ENCODE assay signal across 18 cellular contexts in the genomic region with DNA sequence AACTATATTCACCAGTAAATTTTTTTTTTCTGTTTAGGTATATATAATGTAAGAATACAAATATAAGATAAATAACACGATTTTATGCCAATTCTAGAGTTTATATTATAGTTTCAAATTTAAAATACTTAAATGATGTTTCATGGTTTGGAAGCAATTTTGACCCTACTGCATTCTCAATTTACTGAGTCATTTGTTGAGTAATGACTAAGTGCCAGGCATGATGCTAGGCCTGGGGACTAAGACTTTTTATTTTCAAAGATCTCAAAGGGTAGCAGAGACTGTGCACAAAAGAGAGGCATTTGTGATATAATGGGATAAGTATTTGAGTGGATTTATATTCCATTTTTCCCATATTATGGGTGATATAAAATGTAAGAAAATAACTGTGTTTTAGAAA.
DNase-seq lines count a peak whose midpoint lies in the region; ATAC-seq and TF ChIP-seq lines count a peak whose summit lies in the region.
"Had no signal": no experiment of that assay in that cellular context is flagged by ENCODE, and none has a peak within 500 bp of the region (broad histone marks: within the 10 kb centered on the region; RNA-seq: fewer than 3 reads in every experiment).

No MANE protein-coding gene starts in this region.

- TF ChIP-seq POLR2A in testis (IDR thresholded peaks at IDR 0.05), result no peak

- POLR2A ChIA-PET in PC-3 (lab: Charles Lee; ENCODE audit: unreplicated experiment), result no interaction called here
- POLR2A ChIA-PET in A673 (lab: Charles Lee; ENCODE audit: low non-redundant PET), result no interaction called here

- H3K36me3 ChIP-seq in PC-3 (ENCODE audit: low read depth, low read length) (no peaks in the 10 kb centered on the region), osteoblast (ENCODE audit: insufficient read depth, low read length) (no peaks in the 10 kb centered on the region), A673 (ENCODE audit: insufficient read depth, low read length, poor library complexity, severe bottlenecking) (no peaks in the 10 kb centered on the region), testis (ENCODE audit: low read depth, missing control alignments) (no peaks in the 10 kb centered on the region)
- H3K36me3 ChIP-seq: colonic mucosa, gastrocnemius medialis, uterus, WERI-Rb-1 had no signal

- TF ChIP-seq CTCF in PC-3 (conservative IDR thresholded peaks at IDR 0.05; ENCODE audit: low read depth, low read length) (no peak), epithelial cell of esophagus (IDR thresholded peaks at IDR 0.05; ENCODE audit: insufficient read depth, low read depth, low read length, missing control alignments) (no peak), osteoblast (IDR thresholded peaks at IDR 0.05; ENCODE audit: extremely low read depth, low read depth, low read length) (no peak), A673 (conservative IDR thresholded peaks at IDR 0.05; ENCODE audit: low read depth, low read length) (no peak), testis (IDR thresholded peaks at IDR 0.05) (no peak)

- H3K27ac ChIP-seq in PC-3 (ENCODE audit: low read length), result no peak overlapping the region
- H3K27ac ChIP-seq in osteoblast (ENCODE audit: low read depth, low read length), result no peak overlapping the region
- no peak overlapping the region for H3K27ac ChIP-seq in A673 (ENCODE audit: low read depth, low read length, poor library complexity, severe bottlenecking)
- H3K27ac ChIP-seq in testis, result no peak overlapping the region
- H3K27ac ChIP-seq: colonic mucosa, gastrocnemius medialis, uterus, WERI-Rb-1 had no signal

- no peak overlapping the region for H3K9ac ChIP-seq in PC-3 (ENCODE audit: low read length)

- H4K20me1 ChIP-seq in PC-3 (ENCODE audit: low read length) (no peaks in the 10 kb centered on the region), osteoblast (ENCODE audit: insufficient read depth, low read length) (no peaks in the 10 kb centered on the region)

- CTCF ChIA-PET in PC-3 (lab: Charles Lee) (no interaction called here), A673 (lab: Charles Lee) (no interaction called here)

- WGBS in testis, 2 donors, result 77 to 78% methylated on average over 1 of the region's 1 CpG

- H3K4me1 ChIP-seq in PC-3 (ENCODE audit: insufficient read depth, low read length) (peaks cover 6% of the 10 kb centered on the region; the same call in 1 of the 2 replicates), osteoblast (ENCODE audit: insufficient read depth, low read length) (peaks cover 13% of the 10 kb centered on the region), A673 (ENCODE audit: insufficient read depth, low read length, poor library complexity, severe bottlenecking) (no peaks in the 10 kb centered on the region), testis (no peaks in the 10 kb centered on the region)
- H3K4me1 ChIP-seq: colonic mucosa, gastrocnemius medialis, uterus had no signal

- DNase-seq in AG20443 (ENCODE audit: low spot score), result peak; percentile 68
- peak; percentile 55 for DNase-seq in PC-3
- peak; percentile 64 for DNase-seq in epithelial cell of esophagus (ENCODE audit: low read depth)
- DNase-seq in osteoblast (ENCODE audit: insufficient read length, low spot score, missing footprints), result peak; percentile 1
- no peak for DNase-seq in A673 (ENCODE audit: low spot score)
- no peak for DNase-seq in testis
- DNase-seq in ecto neural progenitor cell (ENCODE audit: low spot score), result no peak
- DNase-seq in DMS 273 treated with DMSO at 0.1 percent for 48 hours (lab: John Stamatoyannopoulos, UW), result no peak
- DNase-seq: activated naive CD4-positive, alpha-beta T cell treated with anti-CD3 and anti-CD28 coated beads, Interleukin-2, amount 10 ng/mL, durations not matched to agents 7 days and 5 days; CD4-positive, alpha-beta memory T cell; colonic mucosa; gastrocnemius medialis; left cardiac atrium; NCI-H1092; stimulated activated CD4-positive, alpha-beta T cell treated with anti-CD3 and anti-CD28 coated beads, Interleukin-4, amount 100 ng/mL, for 4 hours; stimulated activated naive B cell treated with anti-CD40 and anti-IgM and Interleukin-4, amounts not matched to agents 10 μg/mL and 1 μg/mL and 100 μg/mL, for 72 hours; uterus; WERI-Rb-1 had no signal

- H2AFZ ChIP-seq in PC-3 (ENCODE audit: low read length) (no peak overlapping the region), osteoblast (ENCODE audit: low read length) (no peak overlapping the region)

- BruUV-seq in PC-3 (replicated peaks; lab: Mats Ljungman, UMichigan) (no TSS peak), A673 (replicated peaks; lab: Mats Ljungman, UMichigan) (no TSS peak)

- no peak overlapping the region for H3K4me3 ChIP-seq in PC-3 (ENCODE audit: low read length)
- H3K4me3 ChIP-seq in epithelial cell of esophagus (ENCODE audit: low read length), result no peak overlapping the region
- H3K4me3 ChIP-seq in osteoblast (ENCODE audit: insufficient read depth, low read length), result no peak overlapping the region
- H3K4me3 ChIP-seq in A673 (ENCODE audit: low read depth, low read length, poor library complexity, severe bottlenecking), result no peak overlapping the region
- no peak overlapping the region for H3K4me3 ChIP-seq in testis
- H3K4me3 ChIP-seq: colonic mucosa, gastrocnemius medialis, uterus had no signal

- H3K9me2 ChIP-seq in PC-3 (replicated peaks; ENCODE audit: low read length), result no peaks in the 10 kb centered on the region

- no peaks in the 10 kb centered on the region for H3K27me3 ChIP-seq in PC-3 (ENCODE audit: low read length)
- no peaks in the 10 kb centered on the region for H3K27me3 ChIP-seq in osteoblast (ENCODE audit: insufficient read depth, low read length)
- H3K27me3 ChIP-seq in A673 (replicated peaks; ENCODE audit: insufficient read depth, low read depth, low read length, poor library complexity), result no peaks in the 10 kb centered on the region
- no peaks in the 10 kb centered on the region for H3K27me3 ChIP-seq in testis
- H3K27me3 ChIP-seq: colonic mucosa, gastrocnemius medialis, uterus had no signal

- no peak overlapping the region for H3K4me2 ChIP-seq in PC-3 (ENCODE audit: low read length)
- H3K4me2 ChIP-seq in osteoblast (ENCODE audit: insufficient read depth, low read length), result peak overlapping the region; percentile 36

- no peaks in the 10 kb centered on the region for H3F3A ChIP-seq in PC-3 (ENCODE audit: low read length, unreplicated experiment)

- no peaks in the 10 kb centered on the region for H3K9me3 ChIP-seq in PC-3 (ENCODE audit: low read length)
- H3K9me3 ChIP-seq in osteoblast (ENCODE audit: low read depth, low read length), result no peaks in the 10 kb centered on the region
- H3K9me3 ChIP-seq in A673 (ENCODE audit: low read depth, low read length, poor library complexity, severe bottlenecking), result no peaks in the 10 kb centered on the region
- H3K9me3 ChIP-seq in testis, result no peaks in the 10 kb centered on the region
- H3K9me3 ChIP-seq: colonic mucosa, gastrocnemius medialis, uterus had no signal

- no peak for ATAC-seq in PC-3
- ATAC-seq: gastrocnemius medialis; left cardiac atrium; stimulated activated naive B cell treated with anti-CD40 and anti-IgM and Interleukin-4, amounts not matched to agents 10 μg/mL and 1 μg/mL and 100 μg/mL, for 72 hours had no signal

- intact Hi-C loops in PC-3 (cut with micrococcal nuclease) (no loop called here), A673 (cut with micrococcal nuclease; ENCODE audit: unreplicated experiment) (no loop called here), testis (cut with DNase I; ENCODE audit: low total_unique reads) (no loop called here)

- H3K79me2 ChIP-seq in PC-3 (ENCODE audit: low read length) (no peaks in the 10 kb centered on the region), osteoblast (ENCODE audit: insufficient read depth, low read length) (no peaks in the 10 kb centered on the region)

Comparison
In these comparisons a context has a peak if more than half of its experiments do, and no peak if none do; other contexts are left out.
1. DNase-seq: peak in AG20443 (single experiment), PC-3 (single experiment), epithelial cell of esophagus (single experiment) and osteoblast (single experiment); none in A673 (single experiment), testis (single experiment), ecto neural progenitor cell (single experiment) and DMS 273 treated with DMSO at 0.1 percent for 48 hours (single experiment).